17 cellular contexts compared by ENCODE assay signal in the genomic region with DNA sequence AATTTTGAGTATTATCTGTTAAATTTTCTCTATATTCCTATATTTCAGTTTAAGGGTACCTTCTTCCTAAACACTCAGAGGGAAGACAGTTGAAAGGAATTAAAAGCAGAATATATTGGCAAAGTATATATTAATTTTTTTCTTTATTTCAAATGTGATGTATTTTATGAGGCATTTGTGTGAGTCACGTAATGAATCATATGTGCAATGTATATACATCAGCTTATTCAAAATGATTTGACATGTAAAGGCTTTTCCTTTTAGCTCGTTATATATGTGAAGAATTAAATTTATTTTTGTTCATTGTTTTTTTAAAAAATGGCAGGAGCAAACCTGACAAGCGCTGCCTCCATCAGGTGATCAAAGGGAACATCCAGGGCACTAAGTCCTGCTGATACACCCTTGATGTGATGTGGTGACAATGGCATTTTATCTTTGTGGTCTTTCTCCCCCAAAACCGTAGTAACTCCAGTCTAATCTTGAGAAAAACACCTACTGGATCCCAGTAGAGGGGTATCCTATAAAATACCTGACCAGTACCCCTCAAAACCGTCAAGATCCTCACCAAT.
"Had no signal": no experiment of that assay in that cellular context is flagged by ENCODE, and none has a peak within 500 bp of the region (broad histone marks: within the 10 kb centered on the region; RNA-seq: fewer than 3 reads in every experiment).

No MANE protein-coding gene starts in this region.

- DNase-seq: activated CD4-positive, alpha-beta T cell treated with anti-CD3 and anti-CD28 coated beads for 1 hour; activated CD4-positive, alpha-beta T cell treated with anti-CD3 and anti-CD28 coated beads, Interleukin-2, amount 50 U/mL, for 48 hours; activated CD8-positive, alpha-beta memory T cell treated with anti-CD3 and anti-CD28 coated beads, Interleukin-2, amount 10 ng/mL, durations not matched to agents 7 days and 5 days; activated gamma-delta T cell; activated T-cell treated with anti-CD3 and anti-CD28 coated beads, Interleukin-2, amount 50 U/mL, for 4 hours; brain microvascular endothelial cell; gastrocnemius medialis; heart right ventricle; left lung; occipital lobe; sigmoid colon; stimulated activated naive CD4-positive, alpha-beta T cell treated with Interleukin-2 at 50 U/mL for 16 hours; T-helper 2 cell; upper lobe of left lung had no signal

- H3K36me3 Mint-ChIP-seq: activated CD8-positive, alpha-beta memory T cell treated with anti-CD3 and anti-CD28 coated beads, Interleukin-2, amount 10 ng/mL, durations not matched to agents 7 days and 5 days; activated naive CD8-positive, alpha-beta T cell; memory B cell; natural killer cell treated with Interleukin-12 subunit alpha and Interleukin-12 subunit beta and Interleukin-15 and Interleukin-18, amount 100 ng/mL, for 72 hours had no signal

- ATAC-seq: activated CD8-positive, alpha-beta memory T cell treated with anti-CD3 and anti-CD28 coated beads, Interleukin-2, amount 10 ng/mL, durations not matched to agents 7 days and 5 days; activated T-cell treated with anti-CD3 and anti-CD28 coated beads, Interleukin-2, amount 50 U/mL, for 4 hours; gastrocnemius medialis; heart right ventricle; left lung; natural killer cell treated with Interleukin-12 subunit alpha and Interleukin-12 subunit beta and Interleukin-15 and Interleukin-18, amount 100 ng/mL, for 72 hours had no signal

- H3K36me3 ChIP-seq: brain microvascular endothelial cell, gastrocnemius medialis, heart right ventricle, left lung, sigmoid colon, upper lobe of left lung had no signal

- H3K4me3 ChIP-seq: gastrocnemius medialis, heart right ventricle, left lung, sigmoid colon, upper lobe of left lung had no signal

- H3K27ac ChIP-seq: brain microvascular endothelial cell, gastrocnemius medialis, heart right ventricle, left lung, sigmoid colon, upper lobe of left lung had no signal

- H3K4me3 Mint-ChIP-seq: activated CD8-positive, alpha-beta memory T cell treated with anti-CD3 and anti-CD28 coated beads, Interleukin-2, amount 10 ng/mL, durations not matched to agents 7 days and 5 days; activated naive CD8-positive, alpha-beta T cell; activated T-cell treated with anti-CD3 and anti-CD28 coated beads, Interleukin-2, amount 50 U/mL, for 4 hours; memory B cell; natural killer cell treated with Interleukin-12 subunit alpha and Interleukin-12 subunit beta and Interleukin-15 and Interleukin-18, amount 100 ng/mL, for 72 hours had no signal

- H3K4me1 ChIP-seq: gastrocnemius medialis, left lung had no signal

- H3K27ac Mint-ChIP-seq: activated CD8-positive, alpha-beta memory T cell treated with anti-CD3 and anti-CD28 coated beads, Interleukin-2, amount 10 ng/mL, durations not matched to agents 7 days and 5 days; activated naive CD8-positive, alpha-beta T cell; memory B cell; natural killer cell treated with Interleukin-12 subunit alpha and Interleukin-12 subunit beta and Interleukin-15 and Interleukin-18, amount 100 ng/mL, for 72 hours had no signal

- H3K4me1 Mint-ChIP-seq: activated CD8-positive, alpha-beta memory T cell treated with anti-CD3 and anti-CD28 coated beads, Interleukin-2, amount 10 ng/mL, durations not matched to agents 7 days and 5 days; memory B cell had no signal

- H3K9me3 ChIP-seq: gastrocnemius medialis, heart right ventricle, left lung, sigmoid colon, upper lobe of left lung had no signal

- H3K9me3 Mint-ChIP-seq: activated T-cell treated with anti-CD3 and anti-CD28 coated beads, Interleukin-2, amount 50 U/mL, for 4 hours; memory B cell; natural killer cell treated with Interleukin-12 subunit alpha and Interleukin-12 subunit beta and Interleukin-15 and Interleukin-18, amount 100 ng/mL, for 72 hours had no signal

- H3K27me3 ChIP-seq: brain microvascular endothelial cell, gastrocnemius medialis, heart right ventricle, left lung, sigmoid colon, upper lobe of left lung had no signal
